In the genomic region with DNA sequence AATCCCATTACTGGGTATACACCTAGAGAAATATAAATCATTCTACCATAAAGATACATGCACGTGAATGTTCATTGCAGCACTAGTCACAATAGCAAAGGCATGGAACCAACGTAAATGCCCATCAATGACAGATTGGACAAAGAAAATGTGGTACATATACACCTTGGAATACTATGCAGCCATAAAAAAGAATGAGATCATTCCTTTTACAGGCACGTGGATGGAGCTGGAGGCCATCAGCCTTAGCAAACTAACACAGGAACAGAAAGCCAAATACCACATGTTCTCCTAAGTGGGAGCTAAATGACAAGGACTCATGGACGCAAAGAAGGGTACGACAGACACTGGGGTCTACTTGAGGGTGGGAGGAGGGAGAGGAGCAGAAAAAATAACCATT, we compare ENCODE assay signal across 5 cellular contexts. TPM values are rescaled to one million over a fixed set of nuclear protein-coding genes. Genes with fewer than 3 reads are reported as not detected.
"Had no signal": no experiment of that assay in that cellular context is flagged by ENCODE, and none has a peak within 500 bp of the region (broad histone marks: within the 10 kb centered on the region; RNA-seq: fewer than 3 reads in every experiment).

No MANE protein-coding gene starts in this region.

RNA-seq across cellular contexts. Expression of a gene that starts 16.2 kb away (rescaled TPM):
- total RNA-seq: HT-29, HT1080, IMR-90 had no signal
- polyA plus RNA-seq: IgD-negative memory B cell, IMR-90 had no signal

RNA-seq across cellular contexts. Expression of a gene that starts 22.5 kb away (rescaled TPM):
- total RNA-seq: HepG2, HT-29, HT1080, IMR-90 had no signal
- polyA plus RNA-seq: HepG2, IgD-negative memory B cell, IMR-90 had no signal
